Comparison of ENCODE assay signal across 11 cellular contexts in the genomic region with DNA sequence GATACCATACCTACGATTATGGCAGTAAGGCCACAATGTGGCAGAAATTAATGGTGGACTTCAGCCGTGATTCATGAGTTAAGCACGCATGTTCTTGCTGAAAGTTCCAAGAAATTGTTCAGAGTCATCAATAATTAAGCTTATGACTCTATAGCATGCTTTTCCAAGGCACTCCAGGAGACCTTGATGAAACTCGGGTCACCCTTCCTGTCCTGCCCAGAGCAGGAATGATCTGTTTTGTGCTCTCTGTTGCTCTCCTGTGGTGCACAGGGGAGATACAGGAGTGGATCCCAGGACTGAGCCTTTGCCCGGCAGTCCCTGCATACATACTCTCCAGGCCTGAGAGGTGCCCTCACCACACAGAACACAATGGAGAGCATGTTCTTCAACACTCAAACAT.
A peak's percentile ranks its signal among the peaks of the same experiment; 100 is the strongest.
DNase-seq lines count a peak whose midpoint lies in the region; ATAC-seq, FAIRE-seq and TF ChIP-seq lines count a peak whose summit lies in the region.
"Had no signal": no experiment of that assay in that cellular context is flagged by ENCODE, and none has a peak within 500 bp of the region (broad histone marks: within the 10 kb centered on the region; RNA-seq: fewer than 3 reads in every experiment).

No MANE protein-coding gene starts in this region.

- POLR2A ChIA-PET in BJ (lab: Charles Lee), result no interaction called here

- DNase-seq in BJ (ENCODE audit: low read depth), result no peak
- DNase-seq in HT-29 (ENCODE audit: low spot score), result peak; percentile 77
- peak; percentile 44 for DNase-seq in astrocyte of the hippocampus (ENCODE audit: low read depth, low spot score)
- DNase-seq in kidney, result no peak
- DNase-seq in stimulated activated CD4-positive, alpha-beta T cell treated with anti-CD3 and anti-CD28 coated beads, Interleukin-12 subunit alpha, Interleukin-12 subunit beta, amount 100 ng/mL, for 4 hours, result no peak
- DNase-seq: activated naive CD8-positive, alpha-beta T cell treated with anti-CD3 and anti-CD28 coated beads, Interleukin-2, amount 10 ng/mL, durations not matched to agents 7 days and 5 days; stimulated activated CD4-positive, alpha-beta T cell treated with anti-CD3 and anti-CD28 coated beads, Interleukin-4, amount 100 ng/mL, for 1 hour had no signal

- H3K36me3 ChIP-seq in BJ (ENCODE audit: control insufficient read depth, insufficient read depth, low read length), result no peaks in the 10 kb centered on the region
- H3K36me3 ChIP-seq in kidney (ENCODE audit: control insufficient read depth in 1 of 2, insufficient read depth in 2 of 2, low read length in 2 of 2), result no peaks in the 10 kb centered on the region

- no peaks in the 10 kb centered on the region for H3K27me3 ChIP-seq in BJ (ENCODE audit: control insufficient read depth, insufficient read depth, low read length)

- no peak overlapping the region for H3K9ac ChIP-seq in kidney (ENCODE audit: low read length in 2 of 2)

- peak; percentile 48 for TF ChIP-seq CTCF in BJ (IDR thresholded peaks at IDR 0.05; ENCODE audit: insufficient read depth, low read depth, low read length)
- peak; percentile 45 for TF ChIP-seq CTCF in kidney (IDR thresholded peaks at IDR 0.05; ENCODE audit: borderline replicate concordance, extremely low read depth, insufficient read depth)

- H3K4me3 ChIP-seq in BJ (ENCODE audit: low read depth, low read length), result no peak overlapping the region
- H3K4me3 ChIP-seq in kidney (ENCODE audit: low read length in 2 of 2), result no peak overlapping the region

- no peak overlapping the region for H3K27ac ChIP-seq in kidney (ENCODE audit: low read depth in 2 of 2, low read length in 2 of 2)

- intact Hi-C loops in kidney (cut with DNase I), result no loop called here

- peaks cover 0 to 18% of the 10 kb centered on the region in 2 donors for H3K4me1 ChIP-seq in kidney (ENCODE audit: control insufficient read depth in 1 of 2, insufficient read depth in 1 of 2, low read depth in 1 of 2, low read length in 2 of 2)

- FAIRE-seq in kidney (lab: Jason Lieb, UNC), result no peak
- FAIRE-seq: islet of Langerhans had no signal

- H3K9me3 ChIP-seq in kidney (ENCODE audit: control insufficient read depth in 1 of 2, low read length in 2 of 2), result peaks cover 0 to 2% of the 10 kb centered on the region in 2 donors

- ATAC-seq in HG02588 (IDR thresholded peaks at IDR 0.05; ENCODE audit: unreplicated experiment) (no peak), GM19328 (IDR thresholded peaks at IDR 0.05; ENCODE audit: unreplicated experiment) (no peak), GM18520 (IDR thresholded peaks at IDR 0.05; ENCODE audit: unreplicated experiment) (no peak)

- CTCF ChIA-PET in BJ (lab: Yijun Ruan, JAX), result interaction anchor here (0.7 to 2.0 kb wide), 5 partner anchors 9 to 206 kb away, joined by 3 to 7 read pairs (median 3); no protein-coding TSS in a partner anchor

Comparison
In these comparisons a context has a peak if more than half of its experiments do, and no peak if none do; other contexts are left out.
1. DNase-seq: peak in HT-29 (single experiment) and astrocyte of the hippocampus (single experiment); none in BJ (single experiment), kidney (single experiment) and stimulated activated CD4-positive, alpha-beta T cell treated with anti-CD3 and anti-CD28 coated beads, Interleukin-12 subunit alpha, Interleukin-12 subunit beta, amount 100 ng/mL, for 4 hours (single experiment).